ENCODE assay signal across 11 cellular contexts in the genomic region with DNA sequence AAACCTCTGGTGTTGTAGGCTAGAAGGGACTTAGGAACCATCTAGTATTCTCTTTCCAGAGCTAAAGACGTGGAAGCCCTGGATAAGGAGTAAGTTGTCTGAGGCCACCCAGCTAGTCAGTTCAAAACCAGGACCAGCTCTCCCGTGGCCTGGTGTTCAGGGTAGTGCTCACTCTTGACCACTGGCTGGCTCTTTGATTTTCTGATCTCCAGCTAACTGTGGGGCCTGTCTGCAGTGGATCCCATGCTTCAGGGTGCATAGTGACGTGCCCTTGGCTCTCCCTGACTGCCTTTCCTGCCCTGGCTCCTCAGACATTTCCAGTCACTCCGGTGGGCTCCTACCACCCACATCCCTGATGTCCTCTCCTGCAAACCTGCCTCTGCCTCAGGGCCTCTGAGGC. TPM values are rescaled to one million over a fixed set of nuclear protein-coding genes. Genes with fewer than 3 reads are reported as not detected.
A peak's percentile ranks its signal among the peaks of the same experiment; 100 is the strongest.
DNase-seq lines count a peak whose midpoint lies in the region; ATAC-seq and TF ChIP-seq lines count a peak whose summit lies in the region.
"Had no signal": no experiment of that assay in that cellular context is flagged by ENCODE, and none has a peak within 500 bp of the region (broad histone marks: within the 10 kb centered on the region; RNA-seq: fewer than 3 reads in every experiment).

No MANE protein-coding gene starts in this region.

- H3K4me3 ChIP-seq in AG09309 (ENCODE audit: control insufficient read depth, low read depth, low read length) (peak overlapping the region; percentile 93), SJCRH30 (peak overlapping the region; percentile 67), fibroblast of pulmonary artery (replicated peaks; ENCODE audit: low read depth, low read length) (peak overlapping the region; percentile 79), ovary (peak overlapping the region; percentile 65)

- no peak for TF ChIP-seq CTCF in AG09309 (IDR thresholded peaks at IDR 0.05; ENCODE audit: control insufficient read depth, insufficient read depth, low read depth, low read length, missing control alignments)
- no peak for TF ChIP-seq CTCF in fibroblast of pulmonary artery (IDR thresholded peaks at IDR 0.05; ENCODE audit: low read length, missing control alignments)
- no peak for TF ChIP-seq CTCF in ovary (IDR thresholded peaks at IDR 0.05)

- no peak for TF ChIP-seq POLR2A in ovary (IDR thresholded peaks at IDR 0.05)

- no peak for TF ChIP-seq EP300 in ovary (IDR thresholded peaks at IDR 0.05)

- intact Hi-C loops in ovary (cut with DNase I), result no loop called here

- H3K27me3 ChIP-seq in SJCRH30, result no peaks in the 10 kb centered on the region
- H3K27me3 ChIP-seq in ovary, result no peaks in the 10 kb centered on the region

- DNase-seq in AG09309 (ENCODE audit: low read depth), result no peak
- no peak for DNase-seq in SJCRH30
- DNase-seq in fibroblast of pulmonary artery (ENCODE audit: low read depth), result peak; percentile 26
- no peak for DNase-seq in ovary
- DNase-seq in DMS79 treated with DMSO at 0.1 percent for 48 hours (lab: John Stamatoyannopoulos, UW), result no peak
- DNase-seq in NCI-H524 (lab: John Stamatoyannopoulos, UW), result no peak
- DNase-seq in NCI-H146 (lab: John Stamatoyannopoulos, UW), result no peak
- DNase-seq: C1 segment of cervical spinal cord; stimulated activated CD4-positive, alpha-beta T cell treated with anti-CD3 and anti-CD28 coated beads, Interleukin-4, amount 100 ng/mL, for 1 hour had no signal

- WGBS in ovary, 3 donors, result 23 to 26% (median 25%) methylated on average over 4 of the region's 4 CpGs

- H3K4me1 ChIP-seq in SJCRH30 (peaks cover 9% of the 10 kb centered on the region), ovary (ENCODE audit: insufficient read depth) (peaks cover 9% of the 10 kb centered on the region)

- H3K9me3 ChIP-seq in SJCRH30 (replicated peaks) (no peaks in the 10 kb centered on the region), ovary (no peaks in the 10 kb centered on the region)

- H3K36me3 ChIP-seq in SJCRH30, result no peaks in the 10 kb centered on the region
- H3K36me3 ChIP-seq in ovary, result no peaks in the 10 kb centered on the region

- H3K27ac ChIP-seq in SJCRH30 (no peak overlapping the region; the same call in 1 of the 2 replicates), ovary (peak overlapping the region in 1 of 2 donors; percentile 83)

- ATAC-seq in GM18858 (IDR thresholded peaks at IDR 0.05; ENCODE audit: unreplicated experiment), result no peak

RNA-seq across cellular contexts. Expression of a gene that starts 1.3 kb away (rescaled TPM):
- total RNA-seq in SJCRH30 (2014; rRNA removed; shearing (Covaris generic)), result 16.1 and 17.3 TPM in 2 replicates
- total RNA-seq in ovary, result 10 to 100 TPM; 21.9 to 70.5 (median 25.3) TPM
- 10 to 100 TPM; 11.9 to 33.7 TPM for polyA plus RNA-seq in ovary
- total RNA-seq: lung microvascular endothelial cell had no signal
